26 cellular contexts compared by ENCODE assay signal in the genomic region with DNA sequence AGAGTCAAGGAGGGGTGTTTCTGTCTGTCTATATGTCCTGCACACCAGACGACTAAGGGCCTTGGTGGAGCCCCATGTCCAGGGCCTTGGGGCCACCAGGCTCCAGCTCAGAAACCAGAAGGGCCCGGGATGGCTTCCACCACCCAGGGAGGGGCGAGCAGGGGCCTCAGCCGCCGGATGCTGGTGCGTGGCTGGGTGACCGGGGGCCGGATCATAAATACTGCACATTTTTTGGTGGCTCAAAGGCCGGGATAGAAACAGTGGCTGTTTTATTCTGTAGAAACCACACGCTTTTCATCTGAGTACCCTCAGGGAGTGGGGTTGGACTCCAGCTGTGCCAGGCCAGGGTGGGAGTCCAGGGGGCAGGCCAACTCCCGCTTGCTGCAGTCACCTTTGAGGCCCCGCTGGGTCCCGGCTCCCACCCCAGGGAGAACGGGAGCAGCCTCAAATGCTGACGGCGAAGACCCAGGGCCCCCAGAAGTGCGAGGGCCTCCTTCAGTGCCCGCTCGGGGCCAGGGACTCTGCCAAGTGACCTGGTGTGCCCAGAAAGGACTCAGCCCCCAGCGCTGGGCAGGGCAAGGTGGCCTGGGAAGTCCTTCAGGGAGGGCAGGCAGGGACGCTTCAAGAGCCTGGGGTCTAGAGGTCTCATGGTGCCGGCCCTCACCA. TPM values are rescaled to one million over a fixed set of nuclear protein-coding genes. Genes with fewer than 3 reads are reported as not detected.
DNase-seq lines count a peak whose midpoint lies in the region; ATAC-seq and TF ChIP-seq lines count a peak whose summit lies in the region.
"Had no signal": no experiment of that assay in that cellular context is flagged by ENCODE, and none has a peak within 500 bp of the region (broad histone marks: within the 10 kb centered on the region; RNA-seq: fewer than 3 reads in every experiment).

No MANE protein-coding gene starts in this region.

- H3F3A ChIP-seq in GM23338 (replicated peaks; ENCODE audit: low read depth), result no peaks in the 10 kb centered on the region

- H3K79me2 ChIP-seq in GM23338 (replicated peaks; ENCODE audit: insufficient read depth), result no peaks in the 10 kb centered on the region

- H3K27ac Mint-ChIP-seq in GM23338, result no peak overlapping the region
- H3K27ac Mint-ChIP-seq: activated naive CD4-positive, alpha-beta T cell treated with anti-CD3 and anti-CD28 coated beads, Interleukin-2, amount 50 U/mL, for 24 hours; activated T-helper 17 cell treated with anti-CD3 and anti-CD28 coated beads, Interleukin-2, amount 50 U/mL, for 72 hours; type B pancreatic cell had no signal

- H3K4me2 ChIP-seq in GM23338, result no peak overlapping the region

- H3K4me1 ChIP-seq in mucosa of descending colon (ENCODE audit: low read depth) (no peaks in the 10 kb centered on the region), aorta (ENCODE audit: control insufficient read depth in 1 of 2, insufficient read depth in 2 of 2, low read length in 2 of 2) (no peaks in the 10 kb centered on the region), GM23338 (ENCODE audit: insufficient read depth) (no peaks in the 10 kb centered on the region)
- H3K4me1 ChIP-seq: ascending aorta had no signal

- H3K27me3 Mint-ChIP-seq in GM23338 (ENCODE audit: insufficient read depth, low read depth, poor library complexity), result peaks cover 10% of the 10 kb centered on the region
- H3K27me3 Mint-ChIP-seq: activated naive CD4-positive, alpha-beta T cell treated with anti-CD3 and anti-CD28 coated beads, Interleukin-2, amount 50 U/mL, for 24 hours; type B pancreatic cell had no signal

- no peak overlapping the region for H2AFZ ChIP-seq in GM23338

- peaks cover 10% of the 10 kb centered on the region; the same call in 2 of the 3 replicates for H3K9me3 Mint-ChIP-seq in GM23338
- H3K9me3 Mint-ChIP-seq: activated naive CD4-positive, alpha-beta T cell treated with anti-CD3 and anti-CD28 coated beads, Interleukin-2, amount 50 U/mL, for 24 hours; activated T-helper 17 cell treated with anti-CD3 and anti-CD28 coated beads, Interleukin-2, amount 50 U/mL, for 72 hours; naive B cell; type B pancreatic cell had no signal

- no peak overlapping the region for H3K27ac ChIP-seq in aorta (ENCODE audit: low read depth in 1 of 2, low read length in 2 of 2)
- no peak overlapping the region for H3K27ac ChIP-seq in GM23338 (ENCODE audit: low read depth)
- H3K27ac ChIP-seq: ascending aorta, ovary had no signal

- no peak overlapping the region for H3K4me3 Mint-ChIP-seq in GM23338
- H3K4me3 Mint-ChIP-seq: activated naive CD4-positive, alpha-beta T cell treated with anti-CD3 and anti-CD28 coated beads, Interleukin-2, amount 50 U/mL, for 24 hours; activated T-helper 17 cell treated with anti-CD3 and anti-CD28 coated beads, Interleukin-2, amount 50 U/mL, for 72 hours; naive B cell; type B pancreatic cell had no signal

- H3K9me2 ChIP-seq in GM23338 (ENCODE audit: insufficient read depth), result no peaks in the 10 kb centered on the region

- H3K27me3 ChIP-seq in aorta (ENCODE audit: control insufficient read depth in 1 of 2, insufficient read depth in 2 of 2, low read length in 1 of 2) (no peaks in the 10 kb centered on the region), GM23338 (ENCODE audit: insufficient read depth) (no peaks in the 10 kb centered on the region)
- H3K27me3 ChIP-seq: ascending aorta, ovary had no signal

- H3K9me3 ChIP-seq in mucosa of descending colon, result no peaks in the 10 kb centered on the region
- no peaks in the 10 kb centered on the region for H3K9me3 ChIP-seq in aorta (ENCODE audit: control insufficient read depth, low read length)
- H3K9me3 ChIP-seq: ascending aorta, ovary had no signal

- TF ChIP-seq CTCF in mucosa of descending colon (IDR thresholded peaks at IDR 0.05), result no peak
- no peak for TF ChIP-seq CTCF in GM23338 (conservative IDR thresholded peaks at IDR 0.05; ENCODE audit: low read depth in 2 of 2)

- H3K36me3 ChIP-seq in mucosa of descending colon (ENCODE audit: low read depth) (no peaks in the 10 kb centered on the region), aorta (ENCODE audit: control insufficient read depth in 1 of 2, insufficient read depth in 2 of 2, low read length in 1 of 2) (peaks cover 0 to under 1% of the 10 kb centered on the region in 2 donors), GM23338 (ENCODE audit: insufficient read depth) (no peaks in the 10 kb centered on the region)
- H3K36me3 ChIP-seq: ovary had no signal

- intact Hi-C loops in Right ventricle myocardium superior (cut with DNase I), result no loop called here
- intact Hi-C loops in left ventricle myocardium superior (cut with micrococcal nuclease), result no loop called here
- intact Hi-C loops in left cardiac atrium (cut with DNase I), result no loop called here
- intact Hi-C loops in mucosa of descending colon (cut with DNase I, micrococcal nuclease), result no loop called here
- intact Hi-C loops in aorta (cut with DNase I), result loop anchor here in 1 of 2 donors (10.0 kb wide), 1 partner anchor 157 kb away; no protein-coding TSS in a partner anchor

- ATAC-seq in Right ventricle myocardium superior (ENCODE audit: poor library complexity) (no peak), left ventricle myocardium superior (no peak), left cardiac atrium (no peak), mucosa of descending colon (no peak), aorta (ENCODE audit: low FRiP score) (no peak), HG03432 (IDR thresholded peaks at IDR 0.05; ENCODE audit: unreplicated experiment) (no peak), HG02885 (IDR thresholded peaks at IDR 0.05; ENCODE audit: poor library complexity, unreplicated experiment) (no peak), GM23338 (no peak)
- ATAC-seq: activated T-helper 17 cell treated with anti-CD3 and anti-CD28 coated beads, Interleukin-2, amount 50 U/mL, for 72 hours had no signal

- DNase-seq in Right ventricle myocardium superior (peak; percentile 33), left ventricle myocardium superior (no peak), left cardiac atrium (peak; percentile 17), mucosa of descending colon (peak in 2 of 3 donors; percentile 16 to 23), aorta (peak; percentile 25 to 59), GM23338 (ENCODE audit: low spot score) (no peak)
- DNase-seq: activated CD4-positive, alpha-beta T cell treated with anti-CD3 and anti-CD28 coated beads, Interleukin-2, amount 50 U/mL, for 4 hours; activated CD4-positive, CD25-positive, alpha-beta regulatory T cell; activated CD8-positive, alpha-beta memory T cell treated with anti-CD3 and anti-CD28 coated beads, Interleukin-2, amount 50 U/mL, for 4 hours; central memory CD4-positive, alpha-beta T cell; COR-L47; dermis blood vessel endothelial cell; DND-41; mesenchymal stem cell; naive B cell; NCI-H1048; NCI-H1930; NCI-H345; NCI-H774; ovary had no signal

- 89 to 91% methylated on average over 22 of the region's 22 CpGs for WGBS in aorta, 2 donors

- no peaks in the 10 kb centered on the region for H4K20me1 ChIP-seq in GM23338 (replicated peaks; ENCODE audit: insufficient read depth)

- H3K4me3 ChIP-seq in mucosa of descending colon (no peak overlapping the region), aorta (ENCODE audit: low read length in 2 of 2) (no peak overlapping the region), GM23338 (no peak overlapping the region)
- H3K4me3 ChIP-seq: ascending aorta, ovary had no signal

- peaks cover 3% of the 10 kb centered on the region; the same call in 2 of the 3 replicates for H3K4me1 Mint-ChIP-seq in GM23338
- H3K4me1 Mint-ChIP-seq: activated naive CD4-positive, alpha-beta T cell treated with anti-CD3 and anti-CD28 coated beads, Interleukin-2, amount 50 U/mL, for 24 hours; activated T-helper 17 cell treated with anti-CD3 and anti-CD28 coated beads, Interleukin-2, amount 50 U/mL, for 72 hours; naive B cell had no signal

- peaks cover 15% of the 10 kb centered on the region; the same call in 2 of the 3 replicates for H3K36me3 Mint-ChIP-seq in GM23338 (ENCODE audit: low read depth)
- H3K36me3 Mint-ChIP-seq: activated naive CD4-positive, alpha-beta T cell treated with anti-CD3 and anti-CD28 coated beads, Interleukin-2, amount 50 U/mL, for 24 hours; naive B cell; type B pancreatic cell had no signal

TF ChIP-seq in GM23338, 12 proteins besides CTCF, POLR2A, EP300 and RAD21 (continues in another document):
- TF ChIP-seq STAT1 (IDR thresholded peaks at IDR 0.05; ENCODE audit: unreplicated experiment), result no peak
- TF ChIP-seq, protein P1, sequence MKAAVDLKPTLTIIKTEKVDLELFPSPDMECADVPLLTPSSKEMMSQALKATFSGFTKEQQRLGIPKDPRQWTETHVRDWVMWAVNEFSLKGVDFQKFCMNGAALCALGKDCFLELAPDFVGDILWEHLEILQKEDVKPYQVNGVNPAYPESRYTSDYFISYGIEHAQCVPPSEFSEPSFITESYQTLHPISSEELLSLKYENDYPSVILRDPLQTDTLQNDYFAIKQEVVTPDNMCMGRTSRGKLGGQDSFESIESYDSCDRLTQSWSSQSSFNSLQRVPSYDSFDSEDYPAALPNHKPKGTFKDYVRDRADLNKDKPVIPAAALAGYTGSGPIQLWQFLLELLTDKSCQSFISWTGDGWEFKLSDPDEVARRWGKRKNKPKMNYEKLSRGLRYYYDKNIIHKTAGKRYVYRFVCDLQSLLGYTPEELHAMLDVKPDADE (IDR thresholded peaks at IDR 0.05), result no peak

RNA-seq across cellular contexts. Expression of a gene that starts 28.2 kb away (rescaled TPM):
- 34.5 TPM for total RNA-seq in Right ventricle myocardium superior
- total RNA-seq in left ventricle myocardium superior, result 32.7 TPM
- total RNA-seq in left cardiac atrium, result 10 to 100 TPM; 27.5 to 33.9 TPM
- 10 to 100 TPM; 52.7 to 63.0 (median 57.5) TPM for total RNA-seq in mucosa of descending colon
- total RNA-seq in aorta, result 100 to 1,000 TPM; 114 to 174 TPM
- 10 to 100 TPM; 28.9 to 61.1 TPM for polyA plus RNA-seq in aorta
- 32.2 and 43.1 TPM in 2 replicates for total RNA-seq in GM23338 (2014; rRNA removed; shearing (Covaris generic))
- polyA plus RNA-seq in GM23338 (2016; fragmentation: Nextera tagmentation; extraction: Ambion mirVana), result 35.6 and 39.5 TPM in 2 replicates

Comparison
In these comparisons a context has a peak if more than half of its experiments do, and no peak if none do; other contexts are left out.
1. DNase-seq: peak in Right ventricle myocardium superior (single experiment), left cardiac atrium (single experiment), mucosa of descending colon (2 of 3) and aorta (2 of 2); none in left ventricle myocardium superior (single experiment) and GM23338 (single experiment).